15 cellular contexts compared by ENCODE assay signal in genomic region chr3:95356764-95357501, GRCh38.
DNase-seq lines count a peak whose midpoint lies in the region; ATAC-seq and TF ChIP-seq lines count a peak whose summit lies in the region.
"Had no signal": no experiment of that assay in that cellular context is flagged by ENCODE, and none has a peak within 500 bp of the region (broad histone marks: within the 10 kb centered on the region; RNA-seq: fewer than 3 reads in every experiment).

No MANE protein-coding gene starts in this region.

- DNase-seq in kidney epithelial cell (ENCODE audit: low read depth), result peak; percentile 50
- no peak for DNase-seq in WERI-Rb-1
- no peak for DNase-seq in NCI-H2029 (lab: John Stamatoyannopoulos, UW)
- no peak for DNase-seq in activated naive CD4-positive, alpha-beta T cell (lab: John Stamatoyannopoulos, UW)
- DNase-seq: activated CD4-positive, alpha-beta T cell treated with anti-CD3 and anti-CD28 coated beads, Interleukin-2, amount 10 ng/mL, durations not matched to agents 24 days and 14 days; AML-193; central memory CD4-positive, alpha-beta T cell; erythroblast; NCI-H526 treated with DMSO at 0.1 percent for 48 hours; upper lobe of left lung had no signal

- H3K36me3 ChIP-seq in kidney epithelial cell (ENCODE audit: control insufficient read depth, insufficient read depth, low read length) (no peaks in the 10 kb centered on the region), WERI-Rb-1 (no peaks in the 10 kb centered on the region)
- H3K36me3 ChIP-seq: upper lobe of left lung had no signal

- no peaks in the 10 kb centered on the region for H3K9me3 ChIP-seq in WERI-Rb-1 (ENCODE audit: severe bottlenecking)
- H3K9me3 ChIP-seq: upper lobe of left lung had no signal

- H3K27ac ChIP-seq in WERI-Rb-1, result no peak overlapping the region
- H3K27ac ChIP-seq: SK-N-MC, upper lobe of left lung had no signal

- peak; percentile 57 for ATAC-seq in GM18517 (IDR thresholded peaks at IDR 0.05; ENCODE audit: unreplicated experiment)
- peak; percentile 62 for ATAC-seq in GM21619 (IDR thresholded peaks at IDR 0.05; ENCODE audit: unreplicated experiment)
- peak; percentile 78 for ATAC-seq in HG03196 (IDR thresholded peaks at IDR 0.05; ENCODE audit: unreplicated experiment)
- ATAC-seq in GM21360 (IDR thresholded peaks at IDR 0.05; ENCODE audit: unreplicated experiment), result no peak

- no peak overlapping the region for H3K4me3 ChIP-seq in kidney epithelial cell (ENCODE audit: low read depth, low read length)
- H3K4me3 ChIP-seq in WERI-Rb-1 (ENCODE audit: low read depth, low read length), result no peak overlapping the region
- H3K4me3 ChIP-seq: SK-N-MC, upper lobe of left lung had no signal

- no peak for TF ChIP-seq CTCF in kidney epithelial cell (IDR thresholded peaks at IDR 0.05; ENCODE audit: insufficient read depth, low read length, poor library complexity, severe bottlenecking)
- TF ChIP-seq CTCF in WERI-Rb-1 (IDR thresholded peaks at IDR 0.05; ENCODE audit: low read depth, low read length), result no peak

- H3K27me3 ChIP-seq in kidney epithelial cell (ENCODE audit: control insufficient read depth, insufficient read depth, low read length), result no peaks in the 10 kb centered on the region
- peaks cover 18% of the 10 kb centered on the region for H3K27me3 ChIP-seq in WERI-Rb-1 (ENCODE audit: insufficient read depth, low read depth, severe bottlenecking)
- H3K27me3 ChIP-seq: upper lobe of left lung had no signal
